In genomic region chr22:30286813-30287625, GRCh38 we compare ENCODE assay signal across 8 cellular contexts. TPM values are rescaled to one million over a fixed set of nuclear protein-coding genes. Genes with fewer than 3 reads are reported as not detected.
A peak's percentile ranks its signal among the peaks of the same experiment; 100 is the strongest.
DNase-seq lines count a peak whose midpoint lies in the region; ATAC-seq, FAIRE-seq and TF ChIP-seq lines count a peak whose summit lies in the region.

No MANE protein-coding gene starts in this region.

- WGBS in adrenal gland, 4 donors, result 50 to 61% (median 53%) methylated on average over 20 to 31 of the region's 31 CpGs

- FAIRE-seq in D721Med (lab: Jason Lieb, UNC), result no peak

- DNase-seq in D721Med (ENCODE audit: insufficient read length, low spot score), result peak; percentile 42
- peak; percentile 77 to 84 (median 82) for DNase-seq in T-helper 17 cell
- peak; percentile 65 to 84 (median 72) for DNase-seq in adrenal gland
- DNase-seq in islet precursor cell, result peak; percentile 90
- DNase-seq in stimulated activated CD4-positive, alpha-beta T cell treated with anti-CD3 and anti-CD28 coated beads, Interleukin-4, amount 100 ng/mL, for 1 hour, result peak; percentile 88
- no peak for DNase-seq in inferior parietal cortex (ENCODE audit: extremely low spot score)

- H3K9me3 Mint-ChIP-seq in IgD-negative memory B cell, result no peaks in the 10 kb centered on the region

- H3K36me3 Mint-ChIP-seq in IgD-negative memory B cell (no peaks in the 10 kb centered on the region), T-helper 17 cell (ENCODE audit: low read depth) (peaks cover 3% of the 10 kb centered on the region)

- H3K27ac Mint-ChIP-seq in IgD-negative memory B cell, result peak overlapping the region; percentile 48 to 78 (median 77)
- H3K27ac Mint-ChIP-seq in T-helper 17 cell, result peak overlapping the region; percentile 79

- H3K4me3 ChIP-seq in adrenal gland, result no peak overlapping the region

- H3K4me1 ChIP-seq in adrenal gland (replicated peaks in 1 of 2), result peaks cover 30 to 39% of the 10 kb centered on the region in 2 donors

- H3K36me3 ChIP-seq in adrenal gland (replicated peaks in 1 of 2), result peaks cover 0 to 19% of the 10 kb centered on the region in 2 donors

- H3K27me3 ChIP-seq in adrenal gland, result no peaks in the 10 kb centered on the region

- no peak overlapping the region for H3K27ac ChIP-seq in adrenal gland

- TF ChIP-seq CTCF in D721Med (IDR thresholded peaks at IDR 0.05; ENCODE audit: insufficient read depth, missing control alignments) (peak; percentile 64), adrenal gland (IDR thresholded peaks at IDR 0.05) (peak; percentile 72 to 88 (median 85))

- H3K27me3 Mint-ChIP-seq in IgD-negative memory B cell, result no peaks in the 10 kb centered on the region
- no peaks in the 10 kb centered on the region for H3K27me3 Mint-ChIP-seq in T-helper 17 cell

- H3K9me3 ChIP-seq in T-helper 17 cell (ENCODE audit: control insufficient read depth, low read length, poor library complexity, severe bottlenecking) (no peaks in the 10 kb centered on the region), adrenal gland (replicated peaks in 1 of 3) (no peaks in the 10 kb centered on the region)

- intact Hi-C loops in adrenal gland (cut with DNase I), result loop anchor here (5.0 kb wide), 2 partner anchors 40 to 100 kb away; partner anchors contain the start of genes RNF215 (in 1 of the 2) and TBC1D10A (in 1 of the 2)

- no peak for TF ChIP-seq POLR2A in adrenal gland (IDR thresholded peaks at IDR 0.05)

- H3K4me3 Mint-ChIP-seq in IgD-negative memory B cell, result peak overlapping the region in 2 of 4 donors; percentile 3 to 65
- peak overlapping the region; percentile 50 for H3K4me3 Mint-ChIP-seq in T-helper 17 cell

- ATAC-seq in T-helper 17 cell, result peak; percentile 38
- ATAC-seq in GM18519 (IDR thresholded peaks at IDR 0.05; ENCODE audit: low FRiP score, unreplicated experiment), result no peak

- peaks cover 10 to 22% (median 20%) of the 10 kb centered on the region in 3 donors for H3K4me1 Mint-ChIP-seq in IgD-negative memory B cell
- peaks cover 37% of the 10 kb centered on the region for H3K4me1 Mint-ChIP-seq in T-helper 17 cell

RNA-seq across cellular contexts. Expression of gene CASTOR1, which starts 2.3 kb away (rescaled TPM):
- polyA plus RNA-seq in IgD-negative memory B cell (15.7 TPM), adrenal gland (10 to 100 TPM in 2 of 3 donors, 1 to 10 TPM in 1; 2.4 to 18.3 (median 15.1) TPM)
- total RNA-seq in T-helper 17 cell (10 to 100 TPM; 10.6 to 12.4 TPM), adrenal gland (10 to 100 TPM in 5 of 8 donors, 1 to 10 TPM in 3; 5.5 to 20.1 (median 13.8) TPM)

RNA-seq across cellular contexts. Expression of gene OSM, which starts 20.4 kb away (rescaled TPM):
- polyA plus RNA-seq in IgD-negative memory B cell (0.79 TPM), adrenal gland (1 to 10 TPM in 1 of 3 donors, under 1 TPM in 2; 0.44 to 1.6 (median 0.56) TPM)
- total RNA-seq in T-helper 17 cell (10 to 100 TPM; 29.1 to 35.2 TPM), adrenal gland (1 to 10 TPM in 6 of 8 donors, under 1 TPM in 2; 0.85 to 8.1 (median 1.9) TPM)

RNA-seq across cellular contexts. Expression of gene TBC1D10A, which starts 39.7 kb away (rescaled TPM):
- polyA plus RNA-seq in IgD-negative memory B cell (44.0 TPM), adrenal gland (10 to 100 TPM; 11.7 to 23.2 (median 14.2) TPM)
- total RNA-seq in T-helper 17 cell (10 to 100 TPM; 46.9 to 63.1 TPM), adrenal gland (10 to 100 TPM; 22.0 to 55.0 (median 31.8) TPM)

RNA-seq across cellular contexts. Expression of gene LIF, which starts 40.5 kb away (rescaled TPM):
- polyA plus RNA-seq in IgD-negative memory B cell (not detected), adrenal gland (1 to 10 TPM in 2 of 3 donors, under 1 TPM in 1; 0.49 to 2.4 (median 1.4) TPM)
- total RNA-seq in T-helper 17 cell (1 to 10 TPM; 1.8 to 5.3 TPM), adrenal gland (1 to 10 TPM in 6 of 8 donors, under 1 TPM in 2; 0.69 to 9.3 (median 2.6) TPM)
